ENCODE assay signal across 18 cellular contexts in the genomic region with DNA sequence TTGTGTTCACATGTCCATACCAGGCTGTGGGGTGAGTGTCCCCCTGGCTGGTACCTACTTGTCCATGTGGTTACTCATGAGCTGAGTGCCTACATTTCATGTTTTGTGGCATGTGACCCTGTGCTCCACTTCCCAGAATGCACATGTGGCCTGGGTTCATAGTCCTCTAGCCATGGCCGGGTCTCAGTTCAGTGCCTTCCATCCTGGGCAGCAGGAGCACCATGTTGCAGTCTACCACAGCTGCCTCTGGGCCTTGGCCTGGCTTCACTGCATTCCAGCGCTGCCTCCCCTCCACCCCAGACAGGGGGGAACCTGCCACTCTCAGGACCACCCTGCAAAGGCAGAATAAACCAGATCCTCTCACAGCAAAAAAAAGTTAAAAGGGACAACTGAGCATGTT. TPM values are rescaled to one million over a fixed set of nuclear protein-coding genes. Genes with fewer than 3 reads are reported as not detected.
DNase-seq lines count a peak whose midpoint lies in the region; ATAC-seq and TF ChIP-seq lines count a peak whose summit lies in the region.
"Had no signal": no experiment of that assay in that cellular context is flagged by ENCODE, and none has a peak within 500 bp of the region (broad histone marks: within the 10 kb centered on the region; RNA-seq: fewer than 3 reads in every experiment).

No MANE protein-coding gene starts in this region.

- TF ChIP-seq CTCF in natural killer cell (IDR thresholded peaks at IDR 0.05) = no peak

- ATAC-seq in stimulated activated naive CD8-positive, alpha-beta T cell treated with anti-CD3 and anti-CD28 coated beads, Interleukin-15, Interleukin-2, amounts not matched to agents 100 U/mL and 50 U/mL, for 24 hours = no peak
- ATAC-seq in memory B cell (ENCODE audit: low read depth) = no peak
- no peak for ATAC-seq in natural killer cell

- H3K27ac Mint-ChIP-seq in stimulated activated naive CD8-positive, alpha-beta T cell treated with anti-CD3 and anti-CD28 coated beads, Interleukin-15, Interleukin-2, amounts not matched to agents 100 ng/mL and 50 ng/mL, for 24 hours = peak overlapping the region; percentile 74
- H3K27ac Mint-ChIP-seq in activated T-helper 1 cell treated with anti-CD3 and anti-CD28 coated beads, Interleukin-12 subunit alpha, Interleukin-12 subunit beta, Interleukin-2, Interleukin-4 antibody, amounts not matched to agents 30 ng/mL and 10 ng/mL and 1 ng/mL, durations not matched to agents 14 hours and 24 hours and 36 hours = peak overlapping the region; percentile 6
- H3K27ac Mint-ChIP-seq in memory B cell = peak overlapping the region; percentile 48
- H3K27ac Mint-ChIP-seq in natural killer cell = no peak overlapping the region
- H3K27ac Mint-ChIP-seq in activated T-helper 2 cell treated with anti-CD3 and anti-CD28 coated beads, Interferon-gamma antibody, Interleukin-2, Interleukin-4, amounts not matched to agents 10 μg/mL and 5 μg/mL and 100 μg/mL, durations not matched to agents 14 hours and 24 hours and 36 hours = no peak overlapping the region

- H3K27me3 Mint-ChIP-seq in stimulated activated naive CD8-positive, alpha-beta T cell treated with anti-CD3 and anti-CD28 coated beads, Interleukin-15, Interleukin-2, amounts not matched to agents 100 ng/mL and 50 ng/mL, for 24 hours = no peaks in the 10 kb centered on the region
- no peaks in the 10 kb centered on the region for H3K27me3 Mint-ChIP-seq in activated T-helper 1 cell treated with anti-CD3 and anti-CD28 coated beads, Interleukin-12 subunit alpha, Interleukin-12 subunit beta, Interleukin-2, Interleukin-4 antibody, amounts not matched to agents 30 ng/mL and 10 ng/mL and 1 ng/mL, durations not matched to agents 14 hours and 24 hours and 36 hours (ENCODE audit: insufficient read depth)
- no peaks in the 10 kb centered on the region for H3K27me3 Mint-ChIP-seq in memory B cell
- no peaks in the 10 kb centered on the region for H3K27me3 Mint-ChIP-seq in natural killer cell (ENCODE audit: low read depth in 2 of 2)
- no peaks in the 10 kb centered on the region for H3K27me3 Mint-ChIP-seq in activated T-helper 2 cell treated with anti-CD3 and anti-CD28 coated beads, Interferon-gamma antibody, Interleukin-2, Interleukin-4, amounts not matched to agents 10 μg/mL and 5 μg/mL and 100 μg/mL, durations not matched to agents 14 hours and 24 hours and 36 hours (ENCODE audit: low read depth)
- H3K27me3 Mint-ChIP-seq: CD8-positive, alpha-beta memory T cell had no signal

- DNase-seq in stimulated activated naive CD8-positive, alpha-beta T cell treated with anti-CD3 and anti-CD28 coated beads, Interleukin-15, Interleukin-2, amounts not matched to agents 100 U/mL and 50 U/mL, for 24 hours = no peak
- DNase-seq in activated T-helper 1 cell treated with anti-CD3 and anti-CD28 coated beads, Interleukin-12 subunit alpha, Interleukin-12 subunit beta, Interleukin-2, Interleukin-4 antibody, amounts not matched to agents 30 ng/mL and 10 ng/mL and 1 ng/mL, durations not matched to agents 14 hours and 24 hours and 36 hours (ENCODE audit: low spot score) = no peak
- DNase-seq in memory B cell (ENCODE audit: low spot score in 2 of 2) (no peak), NCI-H82 treated with DMSO at 0.1 percent for 48 hours (lab: John Stamatoyannopoulos, UW; ENCODE audit: unreplicated experiment) (no peak), natural killer cell (no peak), DMS 273 treated with DMSO at 0.1 percent for 48 hours (lab: John Stamatoyannopoulos, UW) (no peak)
- DNase-seq in activated T-helper 2 cell treated with anti-CD3 and anti-CD28 coated beads, Interferon-gamma antibody, Interleukin-2, Interleukin-4, amounts not matched to agents 10 μg/mL and 5 μg/mL and 100 μg/mL, durations not matched to agents 14 hours and 24 hours and 36 hours (ENCODE audit: low spot score) = no peak
- DNase-seq: activated CD4-positive, alpha-beta T cell treated with anti-CD3 and anti-CD28 coated beads, Interleukin-2, amount 50 U/mL, for 48 hours; caudate nucleus; CD8-positive, alpha-beta memory T cell; dorsolateral prefrontal cortex; erythroblast; hypothalamus; mesenchymal stem cell; NCI-H1417 treated with DMSO at 0.1 percent for 48 hours; NCI-H524 treated with DMSO at 0.1 percent for 48 hours; stimulated activated CD4-positive, alpha-beta T cell treated with anti-CD3 and anti-CD28 coated beads, Interleukin-4, amount 100 ng/mL, for 24 hours had no signal

- H3K36me3 Mint-ChIP-seq in stimulated activated naive CD8-positive, alpha-beta T cell treated with anti-CD3 and anti-CD28 coated beads, Interleukin-15, Interleukin-2, amounts not matched to agents 100 ng/mL and 50 ng/mL, for 24 hours (ENCODE audit: low read depth) = peaks cover 54% of the 10 kb centered on the region
- H3K36me3 Mint-ChIP-seq in activated T-helper 1 cell treated with anti-CD3 and anti-CD28 coated beads, Interleukin-12 subunit alpha, Interleukin-12 subunit beta, Interleukin-2, Interleukin-4 antibody, amounts not matched to agents 30 ng/mL and 10 ng/mL and 1 ng/mL, durations not matched to agents 14 hours and 24 hours and 36 hours (ENCODE audit: low read depth) = peaks cover 31% of the 10 kb centered on the region
- H3K36me3 Mint-ChIP-seq in memory B cell = peaks cover 24% of the 10 kb centered on the region
- H3K36me3 Mint-ChIP-seq in natural killer cell = peaks cover 11% of the 10 kb centered on the region
- H3K36me3 Mint-ChIP-seq in activated T-helper 2 cell treated with anti-CD3 and anti-CD28 coated beads, Interferon-gamma antibody, Interleukin-2, Interleukin-4, amounts not matched to agents 10 μg/mL and 5 μg/mL and 100 μg/mL, durations not matched to agents 14 hours and 24 hours and 36 hours (ENCODE audit: low read depth) = peaks cover 39% of the 10 kb centered on the region

- peaks cover 84% of the 10 kb centered on the region for H3K4me1 Mint-ChIP-seq in stimulated activated naive CD8-positive, alpha-beta T cell treated with anti-CD3 and anti-CD28 coated beads, Interleukin-15, Interleukin-2, amounts not matched to agents 100 ng/mL and 50 ng/mL, for 24 hours (ENCODE audit: low read depth)
- H3K4me1 Mint-ChIP-seq in activated T-helper 1 cell treated with anti-CD3 and anti-CD28 coated beads, Interleukin-12 subunit alpha, Interleukin-12 subunit beta, Interleukin-2, Interleukin-4 antibody, amounts not matched to agents 30 ng/mL and 10 ng/mL and 1 ng/mL, durations not matched to agents 14 hours and 24 hours and 36 hours (ENCODE audit: low read depth) = peaks cover 69% of the 10 kb centered on the region
- H3K4me1 Mint-ChIP-seq in memory B cell (peaks cover 47% of the 10 kb centered on the region), natural killer cell (peaks cover 60 to 64% of the 10 kb centered on the region in 2 donors)
- peaks cover 53% of the 10 kb centered on the region for H3K4me1 Mint-ChIP-seq in activated T-helper 2 cell treated with anti-CD3 and anti-CD28 coated beads, Interferon-gamma antibody, Interleukin-2, Interleukin-4, amounts not matched to agents 10 μg/mL and 5 μg/mL and 100 μg/mL, durations not matched to agents 14 hours and 24 hours and 36 hours (ENCODE audit: low read depth)

- H3K4me3 Mint-ChIP-seq in stimulated activated naive CD8-positive, alpha-beta T cell treated with anti-CD3 and anti-CD28 coated beads, Interleukin-15, Interleukin-2, amounts not matched to agents 100 ng/mL and 50 ng/mL, for 24 hours = no peak overlapping the region
- H3K4me3 Mint-ChIP-seq in activated T-helper 1 cell treated with anti-CD3 and anti-CD28 coated beads, Interleukin-12 subunit alpha, Interleukin-12 subunit beta, Interleukin-2, Interleukin-4 antibody, amounts not matched to agents 30 ng/mL and 10 ng/mL and 1 ng/mL, durations not matched to agents 14 hours and 24 hours and 36 hours = no peak overlapping the region
- H3K4me3 Mint-ChIP-seq in memory B cell (peak overlapping the region; percentile 18), natural killer cell (no peak overlapping the region)
- no peak overlapping the region for H3K4me3 Mint-ChIP-seq in activated T-helper 2 cell treated with anti-CD3 and anti-CD28 coated beads, Interferon-gamma antibody, Interleukin-2, Interleukin-4, amounts not matched to agents 10 μg/mL and 5 μg/mL and 100 μg/mL, durations not matched to agents 14 hours and 24 hours and 36 hours (ENCODE audit: low read depth)

- H3K9me3 Mint-ChIP-seq in stimulated activated naive CD8-positive, alpha-beta T cell treated with anti-CD3 and anti-CD28 coated beads, Interleukin-15, Interleukin-2, amounts not matched to agents 100 ng/mL and 50 ng/mL, for 24 hours = no peaks in the 10 kb centered on the region
- H3K9me3 Mint-ChIP-seq in activated T-helper 1 cell treated with anti-CD3 and anti-CD28 coated beads, Interleukin-12 subunit alpha, Interleukin-12 subunit beta, Interleukin-2, Interleukin-4 antibody, amounts not matched to agents 30 ng/mL and 10 ng/mL and 1 ng/mL, durations not matched to agents 14 hours and 24 hours and 36 hours = no peaks in the 10 kb centered on the region
- no peaks in the 10 kb centered on the region for H3K9me3 Mint-ChIP-seq in memory B cell
- no peaks in the 10 kb centered on the region for H3K9me3 Mint-ChIP-seq in natural killer cell
- H3K9me3 Mint-ChIP-seq in activated T-helper 2 cell treated with anti-CD3 and anti-CD28 coated beads, Interferon-gamma antibody, Interleukin-2, Interleukin-4, amounts not matched to agents 10 μg/mL and 5 μg/mL and 100 μg/mL, durations not matched to agents 14 hours and 24 hours and 36 hours = no peaks in the 10 kb centered on the region
- H3K9me3 Mint-ChIP-seq: CD8-positive, alpha-beta memory T cell had no signal

- intact Hi-C loops in activated T-helper 1 cell treated with anti-CD3 and anti-CD28 coated beads, Interleukin-12 subunit alpha, Interleukin-12 subunit beta, Interleukin-2, Interleukin-4 antibody, amounts not matched to agents 30 ng/mL and 10 ng/mL and 1 ng/mL, durations not matched to agents 14 hours and 24 hours and 36 hours (cut with micrococcal nuclease) = loop anchor here (10.0 kb wide), 1 partner anchor 271 kb away; a partner anchor contains a TSS
- intact Hi-C loops in natural killer cell (cut with micrococcal nuclease) = no loop called here
- intact Hi-C loops in activated T-helper 2 cell treated with anti-CD3 and anti-CD28 coated beads, Interferon-gamma antibody, Interleukin-2, Interleukin-4, amounts not matched to agents 10 μg/mL and 5 μg/mL and 100 μg/mL, durations not matched to agents 14 hours and 24 hours and 36 hours (cut with micrococcal nuclease) = loop anchor here (10.0 kb wide), 2 partner anchors 471 to 511 kb away; a partner anchor contains a TSS

RNA-seq across cellular contexts. Expression of a gene that starts 5.5 kb away (rescaled TPM):
- total RNA-seq in activated T-helper 1 cell treated with anti-CD3 and anti-CD28 coated beads, Interleukin-12 subunit alpha, Interleukin-12 subunit beta, Interleukin-2, Interleukin-4 antibody, amounts not matched to agents 30 ng/mL and 10 ng/mL and 1 ng/mL, durations not matched to agents 14 hours and 24 hours and 36 hours = 32.5 and 37.3 TPM in 2 replicates
- 10 to 100 TPM; 35.4 to 49.5 (median 40.9) TPM for total RNA-seq in natural killer cell
- total RNA-seq in activated T-helper 2 cell treated with anti-CD3 and anti-CD28 coated beads, Interferon-gamma antibody, Interleukin-2, Interleukin-4, amounts not matched to agents 10 μg/mL and 5 μg/mL and 100 μg/mL, durations not matched to agents 14 hours and 24 hours and 36 hours = 29.8 and 34.8 TPM in 2 replicates

RNA-seq across cellular contexts. Expression of a gene that starts 5.6 kb away (rescaled TPM):
- 24.0 and 26.6 TPM in 2 replicates for total RNA-seq in activated T-helper 1 cell treated with anti-CD3 and anti-CD28 coated beads, Interleukin-12 subunit alpha, Interleukin-12 subunit beta, Interleukin-2, Interleukin-4 antibody, amounts not matched to agents 30 ng/mL and 10 ng/mL and 1 ng/mL, durations not matched to agents 14 hours and 24 hours and 36 hours
- 10 to 100 TPM; 35.8 to 40.8 (median 36.4) TPM for total RNA-seq in natural killer cell
- total RNA-seq in activated T-helper 2 cell treated with anti-CD3 and anti-CD28 coated beads, Interferon-gamma antibody, Interleukin-2, Interleukin-4, amounts not matched to agents 10 μg/mL and 5 μg/mL and 100 μg/mL, durations not matched to agents 14 hours and 24 hours and 36 hours = 22.9 and 24.7 TPM in 2 replicates

RNA-seq across cellular contexts. Expression of a gene that starts 54.9 kb away (rescaled TPM):
- 205 and 206 TPM in 2 replicates for total RNA-seq in activated T-helper 1 cell treated with anti-CD3 and anti-CD28 coated beads, Interleukin-12 subunit alpha, Interleukin-12 subunit beta, Interleukin-2, Interleukin-4 antibody, amounts not matched to agents 30 ng/mL and 10 ng/mL and 1 ng/mL, durations not matched to agents 14 hours and 24 hours and 36 hours
- 100 to 1,000 TPM; 203 to 297 (median 203) TPM for total RNA-seq in natural killer cell
- 139 and 143 TPM in 2 replicates for total RNA-seq in activated T-helper 2 cell treated with anti-CD3 and anti-CD28 coated beads, Interferon-gamma antibody, Interleukin-2, Interleukin-4, amounts not matched to agents 10 μg/mL and 5 μg/mL and 100 μg/mL, durations not matched to agents 14 hours and 24 hours and 36 hours

Comparison
In these comparisons a context has a peak if more than half of its experiments do, and no peak if none do; other contexts are left out.
1. H3K27ac Mint-ChIP-seq: peak in stimulated activated naive CD8-positive, alpha-beta T cell treated with anti-CD3 and anti-CD28 coated beads, Interleukin-15, Interleukin-2, amounts not matched to agents 100 ng/mL and 50 ng/mL, for 24 hours (single experiment), activated T-helper 1 cell treated with anti-CD3 and anti-CD28 coated beads, Interleukin-12 subunit alpha, Interleukin-12 subunit beta, Interleukin-2, Interleukin-4 antibody, amounts not matched to agents 30 ng/mL and 10 ng/mL and 1 ng/mL, durations not matched to agents 14 hours and 24 hours and 36 hours (single experiment) and memory B cell (single experiment); none in natural killer cell (0 of 2) and activated T-helper 2 cell treated with anti-CD3 and anti-CD28 coated beads, Interferon-gamma antibody, Interleukin-2, Interleukin-4, amounts not matched to agents 10 μg/mL and 5 μg/mL and 100 μg/mL, durations not matched to agents 14 hours and 24 hours and 36 hours (single experiment).